7 cellular contexts compared by ENCODE assay signal in the genomic region with DNA sequence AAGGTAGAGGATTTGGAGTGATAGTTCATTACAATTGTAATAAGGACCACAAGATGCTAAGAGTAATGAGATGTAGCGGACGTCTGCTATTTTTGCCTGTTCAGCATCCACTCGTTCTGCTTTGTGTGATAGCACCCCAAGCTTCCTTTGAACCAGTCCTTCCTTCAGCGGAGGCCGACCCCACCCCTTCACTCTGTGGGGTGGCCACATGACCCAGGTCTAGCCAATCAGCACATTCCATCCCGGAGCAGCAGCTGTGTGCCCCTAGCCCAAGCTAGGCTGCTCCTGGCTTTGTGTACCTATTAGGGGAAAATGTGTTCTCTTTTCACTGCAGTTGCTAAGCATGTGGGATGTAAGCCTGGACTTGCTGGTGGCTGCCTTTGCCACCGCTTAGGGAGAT.
A peak's percentile ranks its signal among the peaks of the same experiment; 100 is the strongest.
DNase-seq lines count a peak whose midpoint lies in the region; ATAC-seq, FAIRE-seq and TF ChIP-seq lines count a peak whose summit lies in the region.
"Not testable (repeated sequence)": the region's sequence is repeated elsewhere in the genome, so short reads cannot be mapped to it uniquely, and the experiment has no call there.

No MANE protein-coding gene starts in this region.

- not testable (repeated sequence) for H3K9me3 Mint-ChIP-seq in GM23338; activated naive CD8-positive, alpha-beta T cell treated with anti-CD3 and anti-CD28 coated beads for 36 hours; memory B cell

- H3K4me3 ChIP-seq in A549, GM23338, pancreas: not testable (repeated sequence)

- H3K4me2 ChIP-seq in A549, GM23338: not testable (repeated sequence)

- not testable (repeated sequence) for TF ChIP-seq EP300 in A549 (IDR thresholded peaks at IDR 0.05)

- CTCF ChIA-PET in A549 (lab: Yijun Ruan, JAX) = not testable (repeated sequence)

- POLR2A ChIA-PET in A549 (lab: Yijun Ruan, JAX) = not testable (repeated sequence)

- intact Hi-C loops in pancreas (cut with DNase I) = not testable (repeated sequence)

- not testable (repeated sequence) for H3K4me3 Mint-ChIP-seq in GM23338; activated naive CD8-positive, alpha-beta T cell treated with anti-CD3 and anti-CD28 coated beads for 36 hours; memory B cell

- H3F3A ChIP-seq in GM23338 (replicated peaks; ENCODE audit: low read depth) = not testable (repeated sequence)

- H3K27me3 Mint-ChIP-seq in GM23338 (ENCODE audit: insufficient read depth, low read depth, poor library complexity); activated naive CD8-positive, alpha-beta T cell treated with anti-CD3 and anti-CD28 coated beads for 36 hours; memory B cell: not testable (repeated sequence)

- H3K27me3 ChIP-seq in GM23338 (ENCODE audit: insufficient read depth); pancreas: not testable (repeated sequence)

- H3K27ac Mint-ChIP-seq in GM23338; activated naive CD8-positive, alpha-beta T cell treated with anti-CD3 and anti-CD28 coated beads for 36 hours; memory B cell: not testable (repeated sequence)

- H2AFZ ChIP-seq in GM23338 = not testable (repeated sequence)

- H3K4me1 Mint-ChIP-seq in GM23338; activated naive CD8-positive, alpha-beta T cell treated with anti-CD3 and anti-CD28 coated beads for 36 hours; memory B cell: not testable (repeated sequence)

- not testable (repeated sequence) for H3K79me2 ChIP-seq in GM23338 (replicated peaks; ENCODE audit: insufficient read depth)

- not testable (repeated sequence) for FAIRE-seq in A549 (lab: Jason Lieb, UNC); pancreas (lab: Jason Lieb, UNC)

- not testable (repeated sequence) for H3K9me3 ChIP-seq in A549, pancreas

- TF ChIP-seq RAD21 in A549 (conservative IDR thresholded peaks at IDR 0.05 in 1 of 2, IDR thresholded peaks at IDR 0.05 in 1 of 2) = not testable (repeated sequence)

- not testable (repeated sequence) for H3K36me3 Mint-ChIP-seq in GM23338 (ENCODE audit: low read depth); activated naive CD8-positive, alpha-beta T cell treated with anti-CD3 and anti-CD28 coated beads for 36 hours; memory B cell

- not testable (repeated sequence) for H3K36me3 ChIP-seq in GM23338 (ENCODE audit: insufficient read depth); pancreas

- ATAC-seq in A549 (peak; percentile 32 to 67; a peak in 4 of 6 replicates), GM23338 (peak; percentile 100), SK-N-SH treated with all-trans-retinoic acid at 6 μM for 48 hours (peak; percentile 40; the same call in 2 of the 3 replicates), esophagus mucosa (peak; percentile 67), memory B cell (ENCODE audit: low read depth) (peak; percentile 59), pancreas (peak in 3 of 4 donors; percentile 33 to 67 (median 53))

- 40% methylated on average over 1 of the region's 7 CpGs for WGBS in A549 (ENCODE audit: missing lambda C conversion rate)
- WGBS in pancreas, 2 donors = 20 to 33% methylated on average over 1 to 3 of the region's 7 CpGs

- H3K4me1 ChIP-seq in A549; GM23338 (ENCODE audit: insufficient read depth); pancreas: not testable (repeated sequence)

- DNase-seq in A549 (ENCODE audit: low read depth in 1 of 2, low spot score in 1 of 2); GM23338 (ENCODE audit: low spot score); memory B cell (ENCODE audit: low spot score in 2 of 2); pancreas: not testable (repeated sequence)
- DNase-seq in activated naive CD8-positive, alpha-beta T cell treated with anti-CD3 and anti-CD28 coated beads for 36 hours = peak; percentile 6

- H3K27ac ChIP-seq in A549; GM23338 (ENCODE audit: low read depth); pancreas: not testable (repeated sequence)

- TF ChIP-seq CTCF in A549 (IDR thresholded peaks at IDR 0.05); GM23338 (conservative IDR thresholded peaks at IDR 0.05; ENCODE audit: low read depth in 2 of 2); pancreas (IDR thresholded peaks at IDR 0.05): not testable (repeated sequence)

- not testable (repeated sequence) for H4K20me1 ChIP-seq in GM23338 (replicated peaks; ENCODE audit: insufficient read depth)

- not testable (repeated sequence) for TF ChIP-seq POLR2A in A549 (IDR thresholded peaks at IDR 0.05; ENCODE audit: low read length)

- H3K9me2 ChIP-seq in GM23338 (ENCODE audit: insufficient read depth) = not testable (repeated sequence)

Comparison
In these comparisons a context has a peak if more than half of its experiments do, and no peak if none do; other contexts are left out.
1. ATAC-seq: peak in every context shown above with its lines; median percentile 100 in GM23338; 67 in esophagus mucosa; 59 in memory B cell; 53 in pancreas; 50 in A549; 40 in SK-N-SH treated with all-trans-retinoic acid at 6 μM for 48 hours.